ENCODE assay signal across 9 cellular contexts in genomic region chr10:85111271-85111670, GRCh38.
"Had no signal": no experiment of that assay in that cellular context is flagged by ENCODE, and none has a peak within 500 bp of the region (broad histone marks: within the 10 kb centered on the region; RNA-seq: fewer than 3 reads in every experiment).

No MANE protein-coding gene starts in this region.

- H3K4me3 ChIP-seq: GM23248, GM23338, HAP-1 had no signal

- ATAC-seq: GM23338, HCT116 had no signal

- H3K36me3 ChIP-seq: HAP-1 had no signal

- H3K9me3 ChIP-seq: HAP-1 had no signal

- H3K4me1 Mint-ChIP-seq: GM23338, H9 had no signal

- H3K4me1 ChIP-seq: HAP-1 had no signal

- H3K4me3 Mint-ChIP-seq: GM23338, H9, HFFc6 had no signal

- H3K27ac Mint-ChIP-seq: GM23338, H9, HFFc6 had no signal

- DNase-seq: GM23248, GOT3, H7, H9, HCEC 1CT, HFFc6 had no signal

- H3K27ac ChIP-seq: GM23248 had no signal
